Comparison of ENCODE assay signal across 22 cellular contexts in genomic region chr1:171940373-171940772, GRCh38.
DNase-seq lines count a peak whose midpoint lies in the region; ATAC-seq, FAIRE-seq and TF ChIP-seq lines count a peak whose summit lies in the region.
"Had no signal": no experiment of that assay in that cellular context is flagged by ENCODE, and none has a peak within 500 bp of the region (broad histone marks: within the 10 kb centered on the region; RNA-seq: fewer than 3 reads in every experiment).

No MANE protein-coding gene starts in this region.

- FAIRE-seq in GM18507 (lab: Jason Lieb, UNC) = peak; percentile 31
- FAIRE-seq: bronchial epithelial cell, keratinocyte had no signal

- no peak for ATAC-seq in HG03469 (IDR thresholded peaks at IDR 0.05; ENCODE audit: unreplicated experiment)
- ATAC-seq: activated CD4-positive, alpha-beta T cell treated with anti-CD3 and anti-CD28 coated beads for 36 hours; stimulated activated naive B cell treated with anti-CD40 and anti-IgM and Interleukin-4, amounts not matched to agents 10 μg/mL and 1 μg/mL and 100 μg/mL, for 72 hours had no signal

- DNase-seq in GM18507 (ENCODE audit: extremely low spot score, insufficient read length, low read depth) (no peak), cardiac fibroblast (ENCODE audit: low read depth in 2 of 2) (peak; percentile 2 to 3), foreskin fibroblast (peak; percentile 4 to 21), Caco-2 (no peak), ecto neural progenitor cell (ENCODE audit: low spot score) (no peak), NCI-H524 treated with DMSO at 0.1 percent for 48 hours (lab: John Stamatoyannopoulos, UW) (no peak)
- DNase-seq: activated CD4-positive, alpha-beta T cell treated with anti-CD3 and anti-CD28 coated beads for 36 hours; activated CD8-positive, alpha-beta memory T cell treated with anti-CD3 and anti-CD28 coated beads for 24 hours; activated naive CD4-positive, alpha-beta T cell; activated T-cell treated with anti-CD3 and anti-CD28 coated beads, Interleukin-2, amount 50 U/mL, for 24 hours; amygdala; EL; KG1; NCI-H1694 treated with DMSO at 0.1 percent for 48 hours; NCI-H69; stimulated activated CD4-positive, alpha-beta T cell treated with anti-CD3 and anti-CD28 coated beads, Interleukin-2, amount 100 ng/mL, for 48 hours; stimulated activated naive B cell treated with anti-CD40 and anti-IgM and Interleukin-4, amounts not matched to agents 10 μg/mL and 1 μg/mL and 100 μg/mL, for 72 hours had no signal

- no peaks in the 10 kb centered on the region for H3K4me1 ChIP-seq in Caco-2
- H3K4me1 ChIP-seq: BLaER1 had no signal

- no peak overlapping the region for H3K27ac Mint-ChIP-seq in Caco-2 (ENCODE audit: unreplicated experiment)
- H3K27ac Mint-ChIP-seq: activated CD4-positive, alpha-beta T cell treated with anti-CD3 and anti-CD28 coated beads for 36 hours; activated T-cell treated with anti-CD3 and anti-CD28 coated beads, Interleukin-2, amount 50 U/mL, for 24 hours; stimulated activated naive B cell treated with anti-CD40 and anti-IgM and Interleukin-4, amounts not matched to agents 10 μg/mL and 1 μg/mL and 100 μg/mL, for 72 hours had no signal

- H3K27me3 Mint-ChIP-seq in Caco-2 (ENCODE audit: insufficient read depth, unreplicated experiment) = no peaks in the 10 kb centered on the region
- H3K27me3 Mint-ChIP-seq: activated CD4-positive, alpha-beta T cell treated with anti-CD3 and anti-CD28 coated beads for 36 hours; activated T-cell treated with anti-CD3 and anti-CD28 coated beads, Interleukin-2, amount 50 U/mL, for 24 hours; stimulated activated naive B cell treated with anti-CD40 and anti-IgM and Interleukin-4, amounts not matched to agents 10 μg/mL and 1 μg/mL and 100 μg/mL, for 72 hours had no signal

- POLR2A ChIA-PET in Caco-2 (lab: Charles Lee) = no interaction called here

- H3K36me3 Mint-ChIP-seq in Caco-2 (ENCODE audit: insufficient read depth, unreplicated experiment) = no peaks in the 10 kb centered on the region
- H3K36me3 Mint-ChIP-seq: stimulated activated naive B cell treated with anti-CD40 and anti-IgM and Interleukin-4, amounts not matched to agents 10 μg/mL and 1 μg/mL and 100 μg/mL, for 72 hours had no signal

- H3K27me3 ChIP-seq in Caco-2 (replicated peaks; ENCODE audit: control insufficient read depth, insufficient read depth, low read length) = no peaks in the 10 kb centered on the region
- H3K27me3 ChIP-seq: BLaER1 had no signal

- BruUV-seq in Caco-2 (replicated peaks; lab: Mats Ljungman, UMichigan) = no TSS peak

- H3K9me3 Mint-ChIP-seq in Caco-2 (ENCODE audit: unreplicated experiment) = no peaks in the 10 kb centered on the region
- H3K9me3 Mint-ChIP-seq: activated T-cell treated with anti-CD3 and anti-CD28 coated beads, Interleukin-2, amount 50 U/mL, for 24 hours had no signal

- CTCF ChIA-PET in Caco-2 (lab: Charles Lee) = no interaction called here

- H3K4me3 ChIP-seq in cardiac fibroblast (replicated peaks in 1 of 2; ENCODE audit: low read depth in 2 of 2, low read length in 2 of 2) (no peak overlapping the region), foreskin fibroblast (ENCODE audit: low read depth in 1 of 2, low read length in 2 of 2) (no peak overlapping the region), Caco-2 (ENCODE audit: low read depth, low read length) (no peak overlapping the region)
- H3K4me3 ChIP-seq: BLaER1, thoracic aorta had no signal

- no peaks in the 10 kb centered on the region for H3K36me3 ChIP-seq in Caco-2 (ENCODE audit: control insufficient read depth, insufficient read depth, low read length)
- H3K36me3 ChIP-seq: BLaER1, thoracic aorta had no signal

- no peak overlapping the region for H3K4me3 Mint-ChIP-seq in Caco-2 (ENCODE audit: unreplicated experiment)
- H3K4me3 Mint-ChIP-seq: activated CD4-positive, alpha-beta T cell treated with anti-CD3 and anti-CD28 coated beads for 36 hours; activated T-cell treated with anti-CD3 and anti-CD28 coated beads, Interleukin-2, amount 50 U/mL, for 24 hours; stimulated activated naive B cell treated with anti-CD40 and anti-IgM and Interleukin-4, amounts not matched to agents 10 μg/mL and 1 μg/mL and 100 μg/mL, for 72 hours had no signal

- H3K9me3 ChIP-seq in Caco-2 = no peaks in the 10 kb centered on the region
- H3K9me3 ChIP-seq: BLaER1, thoracic aorta had no signal

- H3K4me1 Mint-ChIP-seq in Caco-2 (ENCODE audit: low read depth, unreplicated experiment) = no peaks in the 10 kb centered on the region
- H3K4me1 Mint-ChIP-seq: activated CD4-positive, alpha-beta T cell treated with anti-CD3 and anti-CD28 coated beads for 36 hours; stimulated activated naive B cell treated with anti-CD40 and anti-IgM and Interleukin-4, amounts not matched to agents 10 μg/mL and 1 μg/mL and 100 μg/mL, for 72 hours had no signal

- no peak for TF ChIP-seq CTCF in cardiac fibroblast (IDR thresholded peaks at IDR 0.05; ENCODE audit: low read depth, low read length)
- no peak for TF ChIP-seq CTCF in foreskin fibroblast (IDR thresholded peaks at IDR 0.05; ENCODE audit: low read depth, low read length)
- no peak for TF ChIP-seq CTCF in Caco-2 (IDR thresholded peaks at IDR 0.05; ENCODE audit: insufficient read depth in 1 of 2, low read depth in 1 of 2, low read length in 1 of 2, severe bottlenecking in 1 of 2, unreplicated experiment in 1 of 2)

- intact Hi-C loops in Caco-2 (cut with micrococcal nuclease; ENCODE audit: unreplicated experiment) = no loop called here

Comparison
In these comparisons a context has a peak if more than half of its experiments do, and no peak if none do; other contexts are left out.
1. DNase-seq: peak in cardiac fibroblast (2 of 2) and foreskin fibroblast (2 of 2); none in GM18507 (single experiment), Caco-2 (0 of 2), ecto neural progenitor cell (single experiment) and NCI-H524 treated with DMSO at 0.1 percent for 48 hours (single experiment).